Comparison of ENCODE assay signal across 2 cellular contexts in genomic region chr13:102912599-102912998, GRCh38.
TF ChIP-seq lines count a peak whose summit lies in the region.

No MANE protein-coding gene starts in this region.

TF ChIP-seq in liver, 16 proteins besides CTCF, POLR2A, EP300 and RAD21 (continued from another document):
- TF ChIP-seq ZBTB33 (IDR thresholded peaks at IDR 0.05) (no peak), YY1 (IDR thresholded peaks at IDR 0.05) (peak; percentile 6), SP1 (IDR thresholded peaks at IDR 0.05) (peak; percentile 73), GABPA (IDR thresholded peaks at IDR 0.05 in 1 of 2, conservative IDR thresholded peaks at IDR 0.05 in 1 of 2) (no peak), FOXA2 (IDR thresholded peaks at IDR 0.05) (peak; percentile 19)
- TF ChIP-seq, protein P1, sequence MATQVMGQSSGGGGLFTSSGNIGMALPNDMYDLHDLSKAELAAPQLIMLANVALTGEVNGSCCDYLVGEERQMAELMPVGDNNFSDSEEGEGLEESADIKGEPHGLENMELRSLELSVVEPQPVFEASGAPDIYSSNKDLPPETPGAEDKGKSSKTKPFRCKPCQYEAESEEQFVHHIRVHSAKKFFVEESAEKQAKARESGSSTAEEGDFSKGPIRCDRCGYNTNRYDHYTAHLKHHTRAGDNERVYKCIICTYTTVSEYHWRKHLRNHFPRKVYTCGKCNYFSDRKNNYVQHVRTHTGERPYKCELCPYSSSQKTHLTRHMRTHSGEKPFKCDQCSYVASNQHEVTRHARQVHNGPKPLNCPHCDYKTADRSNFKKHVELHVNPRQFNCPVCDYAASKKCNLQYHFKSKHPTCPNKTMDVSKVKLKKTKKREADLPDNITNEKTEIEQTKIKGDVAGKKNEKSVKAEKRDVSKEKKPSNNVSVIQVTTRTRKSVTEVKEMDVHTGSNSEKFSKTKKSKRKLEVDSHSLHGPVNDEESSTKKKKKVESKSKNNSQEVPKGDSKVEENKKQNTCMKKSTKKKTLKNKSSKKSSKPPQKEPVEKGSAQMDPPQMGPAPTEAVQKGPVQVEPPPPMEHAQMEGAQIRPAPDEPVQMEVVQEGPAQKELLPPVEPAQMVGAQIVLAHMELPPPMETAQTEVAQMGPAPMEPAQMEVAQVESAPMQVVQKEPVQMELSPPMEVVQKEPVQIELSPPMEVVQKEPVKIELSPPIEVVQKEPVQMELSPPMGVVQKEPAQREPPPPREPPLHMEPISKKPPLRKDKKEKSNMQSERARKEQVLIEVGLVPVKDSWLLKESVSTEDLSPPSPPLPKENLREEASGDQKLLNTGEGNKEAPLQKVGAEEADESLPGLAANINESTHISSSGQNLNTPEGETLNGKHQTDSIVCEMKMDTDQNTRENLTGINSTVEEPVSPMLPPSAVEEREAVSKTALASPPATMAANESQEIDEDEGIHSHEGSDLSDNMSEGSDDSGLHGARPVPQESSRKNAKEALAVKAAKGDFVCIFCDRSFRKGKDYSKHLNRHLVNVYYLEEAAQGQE (IDR thresholded peaks at IDR 0.05): peak; percentile 41

TF ChIP-seq in HepG2, 621 proteins besides CTCF, POLR2A, EP300 and RAD21 (continued from another document):
- TF ChIP-seq ZNF407 (CRISPR knock-in tag; IDR thresholded peaks at IDR 0.05; ENCODE audit: not compliant biosample characterization) (no peak), ZNF616 (CRISPR knock-in tag; IDR thresholded peaks at IDR 0.05; ENCODE audit: low read depth) (no peak), REPIN1 (CRISPR knock-in tag; IDR thresholded peaks at IDR 0.05; ENCODE audit: borderline replicate concordance, low read depth) (no peak), HHEX (CRISPR knock-in tag; IDR thresholded peaks at IDR 0.05) (no peak), IRF9 (CRISPR knock-in tag; IDR thresholded peaks at IDR 0.05; ENCODE audit: borderline replicate concordance) (no peak), ZBTB1 (CRISPR knock-in tag; IDR thresholded peaks at IDR 0.05; ENCODE audit: borderline replicate concordance) (no peak), ZFP36 (IDR thresholded peaks at IDR 0.05; ENCODE audit: borderline replicate concordance, low read depth, low read length, partially characterized antibody) (no peak), KDM2A (CRISPR knock-in tag; IDR thresholded peaks at IDR 0.05; ENCODE audit: borderline replicate concordance, low read depth) (no peak), AGO2 (optimal IDR thresholded peaks at IDR 0.05; ENCODE audit: low read depth, low read length) (no peak), ELK4 (CRISPR knock-in tag; IDR thresholded peaks at IDR 0.05; ENCODE audit: borderline replicate concordance) (no peak), THAP7 (CRISPR knock-in tag; IDR thresholded peaks at IDR 0.05) (no peak)
- TF ChIP-seq, protein P2, sequence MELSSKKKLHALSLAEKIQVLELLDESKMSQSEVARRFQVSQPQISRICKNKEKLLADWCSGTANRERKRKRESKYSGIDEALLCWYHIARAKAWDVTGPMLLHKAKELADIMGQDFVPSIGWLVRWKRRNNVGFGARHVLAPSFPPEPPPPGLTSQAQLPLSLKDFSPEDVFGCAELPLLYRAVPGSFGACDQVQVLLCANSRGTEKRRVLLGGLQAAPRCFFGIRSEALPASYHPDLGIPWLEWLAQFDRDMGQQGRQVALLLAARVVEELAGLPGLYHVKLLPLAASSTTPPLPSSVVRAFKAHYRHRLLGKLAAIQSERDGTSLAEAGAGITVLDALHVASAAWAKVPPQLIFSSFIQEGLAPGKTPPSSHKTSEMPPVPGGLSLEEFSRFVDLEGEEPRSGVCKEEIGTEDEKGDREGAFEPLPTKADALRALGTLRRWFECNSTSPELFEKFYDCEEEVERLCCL (CRISPR knock-in tag; IDR thresholded peaks at IDR 0.05; ENCODE audit: borderline replicate concordance): no peak
